ENCODE assay signal across 21 cellular contexts in genomic region chr1:27086026-27086425, GRCh38.
DNase-seq lines count a peak whose midpoint lies in the region; ATAC-seq, FAIRE-seq and TF ChIP-seq lines count a peak whose summit lies in the region.
"Had no signal": no experiment of that assay in that cellular context is flagged by ENCODE, and none has a peak within 500 bp of the region (broad histone marks: within the 10 kb centered on the region; RNA-seq: fewer than 3 reads in every experiment).

No MANE protein-coding gene starts in this region.

- TF ChIP-seq CTCF in HEK293 (tag by site-specific recombination; IDR thresholded peaks at IDR 0.05) (no peak), RWPE2 (IDR thresholded peaks at IDR 0.05; ENCODE audit: poor library complexity, severe bottlenecking) (no peak), kidney (IDR thresholded peaks at IDR 0.05; ENCODE audit: borderline replicate concordance, extremely low read depth, insufficient read depth) (no peak), gastrocnemius medialis (IDR thresholded peaks at IDR 0.05 in 4 of 5, conservative IDR thresholded peaks at IDR 0.05 in 1 of 5) (no peak)

- intact Hi-C loops in kidney (cut with DNase I) (no loop called here), gastrocnemius medialis (cut with DNase I; ENCODE audit: low total_unique reads) (no loop called here)

- no peaks in the 10 kb centered on the region for H3K4me1 ChIP-seq in HEK293 (ENCODE audit: control insufficient read depth, insufficient read depth, low read length)
- no peaks in the 10 kb centered on the region for H3K4me1 ChIP-seq in RWPE2 (ENCODE audit: insufficient read depth, poor library complexity, severe bottlenecking)
- no peaks in the 10 kb centered on the region for H3K4me1 ChIP-seq in kidney (ENCODE audit: control insufficient read depth in 1 of 2, insufficient read depth in 1 of 2, low read depth in 1 of 2, low read length in 2 of 2)
- H3K4me1 ChIP-seq in gastrocnemius medialis = no peaks in the 10 kb centered on the region
- H3K4me1 ChIP-seq: BLaER1, Caco-2, SJCRH30 had no signal

- no peak for FAIRE-seq in kidney (lab: Jason Lieb, UNC)

- H3K27me3 Mint-ChIP-seq in activated CD4-positive, alpha-beta memory T cell treated with anti-CD3 and anti-CD28 coated beads, Interleukin-2, amount 10 ng/mL, durations not matched to agents 7 days and 5 days = peaks cover 12% of the 10 kb centered on the region
- H3K27me3 Mint-ChIP-seq: CD4-positive, alpha-beta memory T cell had no signal

- H3K27ac Mint-ChIP-seq in activated CD4-positive, alpha-beta memory T cell treated with anti-CD3 and anti-CD28 coated beads, Interleukin-2, amount 10 ng/mL, durations not matched to agents 7 days and 5 days = no peak overlapping the region
- H3K27ac Mint-ChIP-seq: H9 had no signal

- H3K27me3 ChIP-seq in RWPE2 (ENCODE audit: insufficient read depth, poor library complexity, severe bottlenecking) = no peaks in the 10 kb centered on the region
- H3K27me3 ChIP-seq in gastrocnemius medialis = no peaks in the 10 kb centered on the region
- H3K27me3 ChIP-seq: BLaER1 had no signal

- no peaks in the 10 kb centered on the region for H3K4me1 Mint-ChIP-seq in activated CD4-positive, alpha-beta memory T cell treated with anti-CD3 and anti-CD28 coated beads, Interleukin-2, amount 10 ng/mL, durations not matched to agents 7 days and 5 days

- H3K36me3 ChIP-seq in HEK293 (ENCODE audit: control insufficient read depth in 2 of 2, insufficient read depth in 1 of 2, low read length in 2 of 2) (no peaks in the 10 kb centered on the region), RWPE2 (ENCODE audit: low read depth) (no peaks in the 10 kb centered on the region), kidney (ENCODE audit: control insufficient read depth in 1 of 2, insufficient read depth in 2 of 2, low read length in 2 of 2) (no peaks in the 10 kb centered on the region), gastrocnemius medialis (no peaks in the 10 kb centered on the region)
- H3K36me3 ChIP-seq: BLaER1, SJCRH30 had no signal

- H3K27ac ChIP-seq in HEK293 (ENCODE audit: extremely low read depth, low read depth, low read length) (no peak overlapping the region), RWPE2 (ENCODE audit: poor library complexity, severe bottlenecking) (no peak overlapping the region), kidney (ENCODE audit: low read depth in 2 of 2, low read length in 2 of 2) (no peak overlapping the region), gastrocnemius medialis (no peak overlapping the region)
- H3K27ac ChIP-seq: BLaER1, HL-60, SJCRH30 had no signal

- CTCF ChIA-PET in HEK293 (lab: Yijun Ruan, JAX) = interaction anchor here (1.5 kb wide), 1 partner anchor 40 kb away, joined by 5 read pairs; no protein-coding TSS in a partner anchor
- CTCF ChIA-PET in activated CD4-positive, alpha-beta memory T cell treated with anti-CD3 and anti-CD28 coated beads, Interleukin-2, amount 10 ng/mL, durations not matched to agents 7 days and 5 days (lab: Charles Lee) = no interaction called here

- no peak overlapping the region for H3K9ac ChIP-seq in kidney (ENCODE audit: low read length in 2 of 2)
- H3K9ac ChIP-seq: BLaER1 had no signal

- peaks cover 4% of the 10 kb centered on the region for H3K9me3 Mint-ChIP-seq in activated CD4-positive, alpha-beta memory T cell treated with anti-CD3 and anti-CD28 coated beads, Interleukin-2, amount 10 ng/mL, durations not matched to agents 7 days and 5 days

- H3K36me3 Mint-ChIP-seq in activated CD4-positive, alpha-beta memory T cell treated with anti-CD3 and anti-CD28 coated beads, Interleukin-2, amount 10 ng/mL, durations not matched to agents 7 days and 5 days (ENCODE audit: low read depth) = no peaks in the 10 kb centered on the region
- H3K36me3 Mint-ChIP-seq: CD4-positive, alpha-beta memory T cell had no signal

- DNase-seq in CD1c-positive myeloid dendritic cell (ENCODE audit: extremely low spot score) (peak; percentile 6), RWPE2 (ENCODE audit: low spot score) (no peak), kidney (peak; percentile 6), gastrocnemius medialis (no peak), HuH-7 (ENCODE audit: low spot score) (no peak)
- DNase-seq in activated CD4-positive, alpha-beta memory T cell treated with anti-CD3 and anti-CD28 coated beads, Interleukin-2, amount 10 ng/mL, durations not matched to agents 7 days and 5 days = no peak
- DNase-seq: ACHN; Caco-2; CD4-positive, alpha-beta memory T cell; DMS 273 treated with DMSO at 0.1 percent for 48 hours; H9; MV-4-11; NCI-H1694 treated with DMSO at 0.1 percent for 48 hours; NCI-H2081 treated with DMSO at 0.1 percent for 48 hours; NCI-H2227 treated with DMSO at 0.1 percent for 48 hours; NCI-H510A; NCI-H748 treated with DMSO at 0.1 percent for 48 hours; SJCRH30 had no signal

- in situ Hi-C loops in gastrocnemius medialis (cut with MboI; ENCODE audit: low sequenced_read_pairs in 4 of 4) = no loop called here

- POLR2A ChIA-PET in HEK293 (lab: Yijun Ruan, JAX) = no interaction called here
- POLR2A ChIA-PET in activated CD4-positive, alpha-beta memory T cell treated with anti-CD3 and anti-CD28 coated beads, Interleukin-2, amount 10 ng/mL, durations not matched to agents 7 days and 5 days (lab: Charles Lee) = no interaction called here

- H3K9me3 ChIP-seq in HEK293 (ENCODE audit: control insufficient read depth, insufficient read depth, low read depth, low read length) (no peaks in the 10 kb centered on the region), RWPE2 (ENCODE audit: severe bottlenecking) (peaks cover 2% of the 10 kb centered on the region), kidney (ENCODE audit: control insufficient read depth in 1 of 2, low read length in 2 of 2) (peaks cover 0 to 6% of the 10 kb centered on the region in 2 donors), gastrocnemius medialis (no peaks in the 10 kb centered on the region)
- H3K9me3 ChIP-seq: BLaER1, Caco-2, SJCRH30 had no signal

- peak; percentile 38; the same call in 1 of the 3 replicates for ATAC-seq in RWPE2 (ENCODE audit: low read depth)
- ATAC-seq in gastrocnemius medialis = no peak

- H3K4me3 Mint-ChIP-seq in activated CD4-positive, alpha-beta memory T cell treated with anti-CD3 and anti-CD28 coated beads, Interleukin-2, amount 10 ng/mL, durations not matched to agents 7 days and 5 days = no peak overlapping the region
- H3K4me3 Mint-ChIP-seq: CD4-positive, alpha-beta memory T cell; H9 had no signal

- no peak overlapping the region for H3K4me3 ChIP-seq in HEK293 (ENCODE audit: low read depth, low read length)
- H3K4me3 ChIP-seq in RWPE2 (ENCODE audit: severe bottlenecking) = no peak overlapping the region
- no peak overlapping the region for H3K4me3 ChIP-seq in kidney (ENCODE audit: low read length in 2 of 2)
- no peak overlapping the region for H3K4me3 ChIP-seq in gastrocnemius medialis
- H3K4me3 ChIP-seq: BLaER1, SJCRH30 had no signal

- TF ChIP-seq POLR2A in gastrocnemius medialis (IDR thresholded peaks at IDR 0.05) = no peak

TF ChIP-seq in HEK293, 187 proteins besides CTCF, POLR2A, EP300 and RAD21:
- TF ChIP-seq ZNF510 (tag by site-specific recombination; IDR thresholded peaks at IDR 0.05; ENCODE audit: insufficient replicate concordance) = no peak
- TF ChIP-seq ZNF10 (tag by site-specific recombination; IDR thresholded peaks at IDR 0.05) = peak; percentile 99
- TF ChIP-seq ZFP41 (tag by site-specific recombination; IDR thresholded peaks at IDR 0.05; ENCODE audit: borderline replicate concordance) = no peak
- no peak for TF ChIP-seq ZBTB1 (tag by site-specific recombination; IDR thresholded peaks at IDR 0.05)

Comparison
In these comparisons a context has a peak if more than half of its experiments do, and no peak if none do; other contexts are left out.
1. DNase-seq: peak in CD1c-positive myeloid dendritic cell (single experiment) and kidney (single experiment); none in RWPE2 (single experiment), gastrocnemius medialis (0 of 2), HuH-7 (single experiment) and activated CD4-positive, alpha-beta memory T cell treated with anti-CD3 and anti-CD28 coated beads, Interleukin-2, amount 10 ng/mL, durations not matched to agents 7 days and 5 days (single experiment).